8 cellular contexts compared by ENCODE assay signal in genomic region chr4:56976878-56977320, GRCh38. TPM values are rescaled to one million over a fixed set of nuclear protein-coding genes. Genes with fewer than 3 reads are reported as not detected.
DNase-seq lines count a peak whose midpoint lies in the region; ATAC-seq and TF ChIP-seq lines count a peak whose summit lies in the region.

No MANE protein-coding gene starts in this region.

- H3K4me1 Mint-ChIP-seq in WTC11 (peaks cover 25% of the 10 kb centered on the region), mesothelial cell of epicardium (peaks cover 45% of the 10 kb centered on the region)

- POLR2A ChIA-PET in WTC11 (lab: Charles Lee): interaction anchor here (0.6 to 2.8 kb wide), 7 partner anchors 11 to 589 kb away, joined by 3 to 18 read pairs (median 5); partner anchors contain the start of genes AASDH and REST

- H3K27me3 Mint-ChIP-seq in WTC11 (ENCODE audit: low read depth): no peaks in the 10 kb centered on the region; the same call in 1 of the 2 replicates
- no peaks in the 10 kb centered on the region for H3K27me3 Mint-ChIP-seq in mesothelial cell of epicardium (ENCODE audit: low read depth)

- peak overlapping the region; percentile 99 for H3K4me3 Mint-ChIP-seq in WTC11
- peak overlapping the region; percentile 95 for H3K4me3 Mint-ChIP-seq in mesothelial cell of epicardium

- CTCF ChIA-PET in WTC11 (lab: Charles Lee): interaction anchor here (1.2 to 2.9 kb wide), 5 partner anchors 16 to 132 kb away, joined by 3 to 18 read pairs (median 6); partner anchors contain the start of gene REST

- TF ChIP-seq CTCF in WTC11 (IDR thresholded peaks at IDR 0.05) (no peak), dorsolateral prefrontal cortex (IDR thresholded peaks at IDR 0.05 in 54 of 56, conservative IDR thresholded peaks at IDR 0.05 in 2 of 56; ENCODE audit: low read depth in 1 of 56, partially characterized antibody in 56 of 56) (peak in 10 of 56 donors; percentile 4 to 41 (median 16)), mesothelial cell of epicardium (IDR thresholded peaks at IDR 0.05; ENCODE audit: unreplicated experiment) (no peak)

- intact Hi-C loops in dorsolateral prefrontal cortex (cut with DNase I): loop anchor here (1.0 to 2.0 kb wide), 2 partner anchors 68 to 69 kb away; no protein-coding TSS in a partner anchor

- H3K27ac Mint-ChIP-seq in WTC11 (peak overlapping the region; percentile 96), mesothelial cell of epicardium (peak overlapping the region; percentile 95)

- H3K27ac ChIP-seq in dorsolateral prefrontal cortex: peak overlapping the region in 53 of 59 donors; percentile 7 to 96 (median 88)

- H3K27me3 ChIP-seq in dorsolateral prefrontal cortex: no peaks in the 10 kb centered on the region

- ATAC-seq in GM19452 (IDR thresholded peaks at IDR 0.05; ENCODE audit: unreplicated experiment): peak; percentile 26
- ATAC-seq in HG03565 (IDR thresholded peaks at IDR 0.05; ENCODE audit: unreplicated experiment): peak; percentile 14
- peak; percentile 59 for ATAC-seq in WTC11
- ATAC-seq in stimulated activated naive CD8-positive, alpha-beta T cell treated with anti-CD3 and anti-CD28 coated beads, Interleukin-15, Interleukin-2, amounts not matched to agents 100 U/mL and 50 U/mL, for 24 hours: peak; percentile 16

- H3K9me3 Mint-ChIP-seq in WTC11: no peaks in the 10 kb centered on the region
- peaks cover 19% of the 10 kb centered on the region for H3K9me3 Mint-ChIP-seq in mesothelial cell of epicardium

- DNase-seq in COLO668 (lab: John Stamatoyannopoulos, UW; ENCODE audit: unreplicated experiment) (peak; percentile 78), WTC11 (ENCODE audit: low spot score) (peak; percentile 76), dorsolateral prefrontal cortex (peak in 6 of 10 donors; percentile 21 to 60 (median 32)), mesothelial cell of epicardium (ENCODE audit: low spot score in 2 of 2, unreplicated experiment in 2 of 2) (peak; percentile 27 to 65), SIG-M5 (lab: John Stamatoyannopoulos, UW) (no peak)
- peak; percentile 60 for DNase-seq in stimulated activated naive CD8-positive, alpha-beta T cell treated with anti-CD3 and anti-CD28 coated beads, Interleukin-15, Interleukin-2, amounts not matched to agents 100 U/mL and 50 U/mL, for 24 hours

- H3K36me3 Mint-ChIP-seq in WTC11: peaks cover 35% of the 10 kb centered on the region
- peaks cover 23% of the 10 kb centered on the region for H3K36me3 Mint-ChIP-seq in mesothelial cell of epicardium

- peak overlapping the region; percentile 67 to 100 (median 93) for H3K4me3 ChIP-seq in dorsolateral prefrontal cortex

TF ChIP-seq in WTC11, 78 proteins besides CTCF, POLR2A, EP300 and RAD21:
- TF ChIP-seq HMGA2 (CRISPR knock-in tag; IDR thresholded peaks at IDR 0.05): no peak
- TF ChIP-seq FOXP1 (CRISPR knock-in tag; IDR thresholded peaks at IDR 0.05; ENCODE audit: borderline replicate concordance): no peak
- no peak for TF ChIP-seq JUN (CRISPR knock-in tag; IDR thresholded peaks at IDR 0.05)
- TF ChIP-seq USF1 (CRISPR knock-in tag; IDR thresholded peaks at IDR 0.05): 0 out of 2 replicates have a peak, but pooled peaks have one; percentile 9
- TF ChIP-seq ZNF532 (CRISPR knock-in tag; IDR thresholded peaks at IDR 0.05; ENCODE audit: borderline replicate concordance): no peak
- no peak for TF ChIP-seq NR2C2 (CRISPR knock-in tag; IDR thresholded peaks at IDR 0.05)
- peak; percentile 70; the same call in 1 of the 2 replicates for TF ChIP-seq HMGXB4 (CRISPR knock-in tag; IDR thresholded peaks at IDR 0.05)
- TF ChIP-seq CREM (CRISPR knock-in tag; IDR thresholded peaks at IDR 0.05): no peak
- no peak for TF ChIP-seq ZNF121 (CRISPR knock-in tag; IDR thresholded peaks at IDR 0.05)

RNA-seq across cellular contexts. Expression of gene NOA1, which starts 0.5 kb away (rescaled TPM):
- total RNA-seq in WTC11 (2021) (32.5 to 35.7 TPM (median 33.0 TPM) in 3 replicates), dorsolateral prefrontal cortex (10 to 100 TPM in 95 of 120 experiments, 1 to 10 TPM in 25; 7.5 to 14.3 (median 11.1) TPM), mesothelial cell of epicardium (17.5 to 18.4 TPM (median 17.6 TPM) in 3 replicates)

RNA-seq across cellular contexts. Expression of gene POLR2B, which starts 1.8 kb away (rescaled TPM):
- total RNA-seq in WTC11 (2021): 97.0 to 117 TPM (median 98.1 TPM) in 3 replicates
- total RNA-seq in dorsolateral prefrontal cortex: 100 to 1,000 TPM in 4 of 120 experiments, 10 to 100 TPM in 116; 49.6 to 108 (median 83.7) TPM
- 99.7 to 103 TPM (median 102 TPM) in 3 replicates for total RNA-seq in mesothelial cell of epicardium
